24 cellular contexts compared by ENCODE assay signal in the genomic region with DNA sequence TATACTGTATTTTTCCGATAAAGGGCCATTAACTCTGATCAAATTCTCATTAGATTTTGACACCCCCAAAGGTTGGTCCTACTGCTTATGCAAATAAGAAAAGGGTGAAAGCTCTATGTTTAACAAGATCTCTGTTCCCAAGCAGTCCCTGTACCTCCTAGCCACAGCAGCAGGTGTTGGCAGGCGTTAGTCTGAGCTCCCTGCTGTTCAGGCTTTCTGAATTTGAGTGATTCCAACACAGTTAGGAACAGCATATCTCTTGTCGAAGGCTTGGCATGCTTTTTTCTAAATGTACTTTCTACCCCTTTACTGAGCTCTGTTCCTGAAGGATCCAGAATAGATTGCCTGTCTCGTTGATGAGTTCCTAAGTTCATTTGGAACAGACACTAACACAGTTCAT.
"Had no signal": no experiment of that assay in that cellular context is flagged by ENCODE, and none has a peak within 500 bp of the region (broad histone marks: within the 10 kb centered on the region; RNA-seq: fewer than 3 reads in every experiment).

No MANE protein-coding gene starts in this region.

- H3K27ac ChIP-seq: skin epidermis, vagina, WERI-Rb-1 had no signal

- ATAC-seq: activated CD4-positive, CD25-positive, alpha-beta regulatory T cell treated with anti-CD3 and anti-CD28 coated beads, Interleukin-2, amount 50 U/mL, for 24 hours; gastroesophageal sphincter; left colon; stimulated activated effector memory CD8-positive, alpha-beta T cell treated with anti-CD3 and anti-CD28 coated beads, Interleukin-12 subunit alpha, Interleukin-12 subunit beta, amount 100 ng/mL, for 72 hours; stimulated activated naive CD8-positive, alpha-beta T cell treated with anti-CD3 and anti-CD28 coated beads, Interleukin-15, amount 100 ng/mL, for 72 hours; T-helper 17 cell had no signal

- H3K4me3 ChIP-seq: gastroesophageal sphincter, lung, ovary, skin epidermis, vagina had no signal

- H3K27me3 ChIP-seq: gastroesophageal sphincter, ovary, vagina had no signal

- H3K36me3 ChIP-seq: gastroesophageal sphincter, ovary, vagina, WERI-Rb-1 had no signal

- H3K9me3 ChIP-seq: gastroesophageal sphincter, ovary, vagina had no signal

- DNase-seq: activated CD4-positive, alpha-beta T cell treated with anti-CD3 and anti-CD28 coated beads for 48 hours; activated CD4-positive, alpha-beta T cell treated with anti-CD3 and anti-CD28 coated beads, Interleukin-2, amount 50 U/mL, for 48 hours; activated CD8-positive, alpha-beta memory T cell treated with anti-CD3 and anti-CD28 coated beads for 24 hours; activated effector memory CD4-positive, alpha-beta T cell treated with Interleukin-2 at 50 U/mL for 16 hours; activated naive CD4-positive, alpha-beta T cell treated with Interleukin-2 at 50 U/mL for 16 hours; anterior cingulate cortex; hippocampal formation; left colon; naive B cell; ovary; stimulated activated CD4-positive, alpha-beta T cell treated with anti-CD3 and anti-CD28 coated beads, Interleukin-12 subunit alpha, Interleukin-12 subunit beta, amount 100 ng/mL, for 4 hours; stimulated activated CD4-positive, alpha-beta T cell treated with anti-CD3 and anti-CD28 coated beads, Interleukin-4, amount 100 ng/mL, for 24 hours; stimulated activated naive CD8-positive, alpha-beta T cell treated with anti-CD3 and anti-CD28 coated beads, Interleukin-15, amount 100 ng/mL, for 72 hours; substantia nigra; SW 1271; T-helper 17 cell; T1000; WERI-Rb-1 had no signal
